In genomic region chrX:149950681-149951080, GRCh38 we compare ENCODE assay signal across 8 cellular contexts. TPM values are rescaled to one million over a fixed set of nuclear protein-coding genes. Genes with fewer than 3 reads are reported as not detected.
A peak's percentile ranks its signal among the peaks of the same experiment; 100 is the strongest.
DNase-seq lines count a peak whose midpoint lies in the region; TF ChIP-seq lines count a peak whose summit lies in the region.

No MANE protein-coding gene starts in this region.

- H3K27ac Mint-ChIP-seq in progenitor cell of endocrine pancreas: no peak overlapping the region
- no peak overlapping the region for H3K27ac Mint-ChIP-seq in CD8-positive, alpha-beta memory T cell

- peak; percentile 29 for TF ChIP-seq CTCF in GM12864 (IDR thresholded peaks at IDR 0.05; ENCODE audit: low read depth, low read length, missing control alignments)
- TF ChIP-seq CTCF in epithelial cell of esophagus (IDR thresholded peaks at IDR 0.05; ENCODE audit: insufficient read depth, low read depth, low read length, missing control alignments): peak; percentile 47
- TF ChIP-seq CTCF in progenitor cell of endocrine pancreas (IDR thresholded peaks at IDR 0.05; ENCODE audit: unreplicated experiment): peak; percentile 41

- no CpG with 5 or more reads among the region's 1 CpG for WGBS in neuronal stem cell (ENCODE audit: extremely low coverage in 2 of 2, insufficient read length in 2 of 2, insufficient replicate concordance in 1 of 2), 2 donors

- H4K8ac ChIP-seq in neuronal stem cell (ENCODE audit: low read depth, low read length): no peak overlapping the region

- no peak overlapping the region for H2BK15ac ChIP-seq in neuronal stem cell (ENCODE audit: low read length)

- H2BK5ac ChIP-seq in neuronal stem cell (ENCODE audit: low read length): no peak overlapping the region

- in situ Hi-C loops in ACHN (cut with HindIII; ENCODE audit: low pct_ligation_motif_present, low pct_unique_long_range_greater_than_20kb, low sequenced_read_pairs): no loop called here

- no peak overlapping the region for H3K4ac ChIP-seq in neuronal stem cell (ENCODE audit: low read length)

- CTCF ChIA-PET in CD8-positive, alpha-beta memory T cell (lab: Charles Lee): interaction anchor here (1.2 kb wide), 1 partner anchor 534 kb away, joined by 3 read pairs; no protein-coding TSS in a partner anchor

- H3K27me3 ChIP-seq in CD8-positive, alpha-beta memory T cell (ENCODE audit: insufficient read depth, low read length, poor library complexity, severe bottlenecking): no peaks in the 10 kb centered on the region
- no peaks in the 10 kb centered on the region for H3K27me3 ChIP-seq in neuronal stem cell (ENCODE audit: control insufficient read depth in 3 of 3, insufficient read depth in 3 of 3, low read depth in 1 of 3, low read length in 3 of 3)

- H3K27me3 Mint-ChIP-seq in progenitor cell of endocrine pancreas: no peaks in the 10 kb centered on the region
- H3K27me3 Mint-ChIP-seq in CD8-positive, alpha-beta memory T cell: no peaks in the 10 kb centered on the region

- peak; percentile 23 for DNase-seq in ACHN
- DNase-seq in GM12864 (ENCODE audit: low read depth): no peak
- DNase-seq in NCI-H82 treated with DMSO at 0.1 percent for 48 hours (lab: John Stamatoyannopoulos, UW; ENCODE audit: unreplicated experiment): peak; percentile 4
- peak; percentile 50 for DNase-seq in epithelial cell of esophagus (ENCODE audit: low read depth)
- DNase-seq in progenitor cell of endocrine pancreas (ENCODE audit: low spot score, unreplicated experiment): no peak
- DNase-seq in COLO668 (lab: John Stamatoyannopoulos, UW; ENCODE audit: unreplicated experiment): no peak
- DNase-seq in CD8-positive, alpha-beta memory T cell: no peak
- no peak for DNase-seq in neuronal stem cell (ENCODE audit: low spot score)

- H3K4me2 ChIP-seq in neuronal stem cell (ENCODE audit: insufficient read depth, low read length, poor library complexity, severe bottlenecking): no peak overlapping the region

- H3K4me3 ChIP-seq in GM12864 (ENCODE audit: low read depth, low read length): no peak overlapping the region
- no peak overlapping the region for H3K4me3 ChIP-seq in epithelial cell of esophagus (ENCODE audit: low read length)
- no peak overlapping the region for H3K4me3 ChIP-seq in CD8-positive, alpha-beta memory T cell (ENCODE audit: low read length)
- H3K4me3 ChIP-seq in neuronal stem cell (ENCODE audit: low read length in 2 of 2): no peak overlapping the region

- H2AFZ ChIP-seq in neuronal stem cell (ENCODE audit: low read length): no peak overlapping the region

- H2AK5ac ChIP-seq in neuronal stem cell (ENCODE audit: low read depth, low read length): no peak overlapping the region

- no peak overlapping the region for H3K4me3 Mint-ChIP-seq in progenitor cell of endocrine pancreas (ENCODE audit: low read depth)
- no peak overlapping the region for H3K4me3 Mint-ChIP-seq in CD8-positive, alpha-beta memory T cell

- no peak overlapping the region for H3K18ac ChIP-seq in neuronal stem cell (ENCODE audit: low read length)

- no peaks in the 10 kb centered on the region for H3K4me1 ChIP-seq in CD8-positive, alpha-beta memory T cell (ENCODE audit: insufficient read depth, low read length)
- H3K4me1 ChIP-seq in neuronal stem cell (ENCODE audit: control insufficient read depth in 2 of 2, insufficient read depth in 1 of 2, low read depth in 1 of 2, low read length in 2 of 2): no peaks in the 10 kb centered on the region

- no peaks in the 10 kb centered on the region for H3K79me1 ChIP-seq in neuronal stem cell (ENCODE audit: low read depth, low read length)

- H4K91ac ChIP-seq in neuronal stem cell (ENCODE audit: low read depth, low read length, poor library complexity): no peak overlapping the region

- H2BK120ac ChIP-seq in neuronal stem cell (ENCODE audit: low read depth, low read length): no peak overlapping the region

- H3K27ac ChIP-seq in CD8-positive, alpha-beta memory T cell (ENCODE audit: low read depth, low read length): no peak overlapping the region
- H3K27ac ChIP-seq in neuronal stem cell (replicated peaks; ENCODE audit: low read length): no peak overlapping the region

- POLR2A ChIA-PET in CD8-positive, alpha-beta memory T cell (lab: Charles Lee): no interaction called here

- peaks cover 5% of the 10 kb centered on the region for H3K9me3 Mint-ChIP-seq in progenitor cell of endocrine pancreas (ENCODE audit: low read depth)
- H3K9me3 Mint-ChIP-seq in CD8-positive, alpha-beta memory T cell: no peaks in the 10 kb centered on the region

- no peaks in the 10 kb centered on the region for H3K4me1 Mint-ChIP-seq in progenitor cell of endocrine pancreas (ENCODE audit: low read depth)
- peaks cover 0 to 7% (median 5%) of the 10 kb centered on the region in 3 donors for H3K4me1 Mint-ChIP-seq in CD8-positive, alpha-beta memory T cell

- no peak overlapping the region for H2BK12ac ChIP-seq in neuronal stem cell (ENCODE audit: low read length)

- peaks cover 3% of the 10 kb centered on the region for H3K36me3 Mint-ChIP-seq in progenitor cell of endocrine pancreas (ENCODE audit: insufficient read depth)
- H3K36me3 Mint-ChIP-seq in CD8-positive, alpha-beta memory T cell: peaks cover 0 to 57% (median 0%) of the 10 kb centered on the region in 3 donors

- no peak overlapping the region for H3K23ac ChIP-seq in neuronal stem cell (ENCODE audit: low read depth, low read length, poor library complexity)

- no peak overlapping the region for H3K14ac ChIP-seq in neuronal stem cell (ENCODE audit: low read length)

- H3K9ac ChIP-seq in neuronal stem cell (ENCODE audit: low read depth, low read length, poor library complexity): no peak overlapping the region

- H3K36me3 ChIP-seq in CD8-positive, alpha-beta memory T cell (ENCODE audit: insufficient read depth, low read length): no peaks in the 10 kb centered on the region
- H3K36me3 ChIP-seq in neuronal stem cell (replicated peaks in 1 of 2; ENCODE audit: control insufficient read depth in 2 of 2, insufficient read depth in 2 of 2, low read length in 2 of 2): peaks cover 0 to 14% of the 10 kb centered on the region in 2 donors

- H3K9me3 ChIP-seq in CD8-positive, alpha-beta memory T cell (ENCODE audit: low read length): no peaks in the 10 kb centered on the region
- no peaks in the 10 kb centered on the region for H3K9me3 ChIP-seq in neuronal stem cell (replicated peaks in 1 of 2; ENCODE audit: control insufficient read depth in 2 of 2, insufficient read depth in 1 of 2, low read depth in 1 of 2, low read length in 2 of 2)

RNA-seq across cellular contexts. Expression of gene EOLA2, which starts 12.4 kb away (rescaled TPM):
- 34.4 and 36.4 TPM in 2 replicates for total RNA-seq in progenitor cell of endocrine pancreas
- total RNA-seq in CD8-positive, alpha-beta memory T cell: 10 to 100 TPM; 64.1 to 66.1 TPM
- 46.3 TPM for polyA plus RNA-seq in CD8-positive, alpha-beta memory T cell
- 22.5 TPM for polyA plus RNA-seq in neuronal stem cell (2013, experiment 1 of 2)
- 22.5 TPM for polyA plus RNA-seq in neuronal stem cell (2013, experiment 2 of 2)

RNA-seq across cellular contexts. Expression of gene HSFX4, which starts 21.3 kb away (rescaled TPM):
- total RNA-seq in progenitor cell of endocrine pancreas: not detected in 2 replicates
- not detected for total RNA-seq in CD8-positive, alpha-beta memory T cell
- polyA plus RNA-seq in CD8-positive, alpha-beta memory T cell: not detected
- polyA plus RNA-seq in neuronal stem cell (2013, experiment 1 of 2): not detected
- polyA plus RNA-seq in neuronal stem cell (2013, experiment 2 of 2): not detected

Comparison
In these comparisons a context has a peak if more than half of its experiments do, and no peak if none do; other contexts are left out.
1. DNase-seq: peak in ACHN (single experiment), NCI-H82 treated with DMSO at 0.1 percent for 48 hours (single experiment) and epithelial cell of esophagus (single experiment); none in GM12864 (single experiment), progenitor cell of endocrine pancreas (single experiment), COLO668 (single experiment), CD8-positive, alpha-beta memory T cell (0 of 5) and neuronal stem cell (single experiment).
2. Peak in every context shown above with its lines, with median percentiles within 50 percentile points of each other: CTCF ChIP-seq.